21 cellular contexts compared by ENCODE assay signal in the genomic region with DNA sequence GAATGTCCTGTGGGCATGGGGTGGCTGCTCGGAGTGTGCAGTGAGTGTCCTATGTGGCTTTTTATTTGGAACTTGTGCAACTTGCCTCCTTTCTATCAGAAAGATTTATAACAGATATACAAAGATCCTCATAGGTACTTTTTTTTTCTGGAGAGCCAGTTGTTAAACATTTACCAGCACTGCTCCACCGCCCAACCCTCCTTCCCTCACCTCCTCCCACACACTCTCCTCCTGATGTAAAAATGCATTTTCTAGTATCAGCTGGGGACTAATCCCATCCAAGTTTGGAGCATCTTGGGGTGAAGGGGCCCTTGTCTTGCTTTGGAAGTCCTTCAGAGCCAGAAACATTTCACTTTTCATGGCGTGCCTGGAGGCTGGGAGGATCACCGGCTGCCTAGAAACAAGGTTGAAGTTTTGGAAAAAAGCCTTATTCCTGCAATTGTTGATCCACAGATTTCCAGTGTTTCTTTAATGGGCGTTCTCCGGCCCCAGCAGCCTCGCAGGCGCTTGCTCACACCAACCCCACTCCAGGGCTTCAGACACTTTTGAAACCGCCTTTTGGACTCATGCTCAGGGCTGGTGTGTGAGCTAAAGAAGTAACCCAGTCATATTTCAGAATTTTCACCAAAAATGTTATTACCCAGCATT.
DNase-seq lines count a peak whose midpoint lies in the region; ATAC-seq and TF ChIP-seq lines count a peak whose summit lies in the region.
"Had no signal": no experiment of that assay in that cellular context is flagged by ENCODE, and none has a peak within 500 bp of the region (broad histone marks: within the 10 kb centered on the region; RNA-seq: fewer than 3 reads in every experiment).

No MANE protein-coding gene starts in this region.

- no peaks in the 10 kb centered on the region for H3K9me2 ChIP-seq in hepatocyte (replicated peaks; ENCODE audit: insufficient read depth)
- H3K9me2 ChIP-seq in OCI-LY7 (ENCODE audit: insufficient read depth, low read length): no peaks in the 10 kb centered on the region

- H3K27ac ChIP-seq in heart right ventricle (no peak overlapping the region), hepatocyte (peak overlapping the region; percentile 69), smooth muscle cell (ENCODE audit: low read depth) (no peak overlapping the region), OCI-LY7 (ENCODE audit: low read depth, low read length, poor library complexity, severe bottlenecking) (no peak overlapping the region)
- H3K27ac ChIP-seq: neutrophil, sigmoid colon, upper lobe of right lung had no signal

- H3K4me3 ChIP-seq in heart right ventricle: no peak overlapping the region
- H3K4me3 ChIP-seq in hepatocyte: no peak overlapping the region
- H3K4me3 ChIP-seq in mucosa of descending colon: no peak overlapping the region
- no peak overlapping the region for H3K4me3 ChIP-seq in smooth muscle cell
- no peak overlapping the region for H3K4me3 ChIP-seq in OCI-LY7 (ENCODE audit: low read depth, low read length, poor library complexity, severe bottlenecking)
- H3K4me3 ChIP-seq: GM12878, sigmoid colon, SK-N-MC, upper lobe of right lung had no signal

- H3K9ac ChIP-seq in smooth muscle cell (ENCODE audit: low read depth): no peak overlapping the region

- CTCF ChIA-PET in OCI-LY7 (lab: Charles Lee; ENCODE audit: unreplicated experiment): no interaction called here

- peak in 5 of 8 donors; percentile 27 to 56 (median 50) for ATAC-seq in heart right ventricle
- no peak for ATAC-seq in Right ventricle myocardium inferior
- peak; percentile 60 for ATAC-seq in mucosa of descending colon
- ATAC-seq: GM12878 had no signal

- peak overlapping the region; percentile 66 for H3K4me2 ChIP-seq in hepatocyte
- peak overlapping the region; percentile 34 for H3K4me2 ChIP-seq in smooth muscle cell
- H3K4me2 ChIP-seq in OCI-LY7 (ENCODE audit: low read length): no peak overlapping the region

- in situ Hi-C loops in G401 (cut with HindIII; ENCODE audit: low sequenced_read_pairs): no loop called here

- no peak for DNase-seq in heart right ventricle
- no peak for DNase-seq in Right ventricle myocardium inferior (ENCODE audit: missing footprints)
- peak; percentile 48 for DNase-seq in hepatocyte (ENCODE audit: low spot score)
- peak in 1 of 3 donors; percentile 32 for DNase-seq in mucosa of descending colon
- DNase-seq in smooth muscle cell (lab: John Stamatoyannopoulos, UW; ENCODE audit: unreplicated experiment): no peak
- DNase-seq in OCI-LY7 (ENCODE audit: low spot score): no peak
- no peak for DNase-seq in Kasumi-1 (lab: John Stamatoyannopoulos, UW)
- DNase-seq in G401 (ENCODE audit: low spot score): no peak
- DNase-seq: activated B cell treated with CpG ODN at 0.5 μM for 24 hours; activated CD4-positive, alpha-beta T cell treated with anti-CD3 and anti-CD28 coated beads, Interleukin-2, amount 50 U/mL, for 48 hours; activated CD8-positive, alpha-beta memory T cell treated with anti-CD3 and anti-CD28 coated beads, Interleukin-2, amount 50 U/mL, for 48 hours; AML-193; cortex of kidney; DMS79 treated with DMSO at 0.1 percent for 48 hours; NCI-H1417 treated with DMSO at 0.1 percent for 48 hours; NCI-H524 treated with DMSO at 0.1 percent for 48 hours; sigmoid colon; upper lobe of right lung had no signal

- peaks cover 0 to 21% (median 3%) of the 10 kb centered on the region in 9 donors for H3K4me1 ChIP-seq in heart right ventricle
- H3K4me1 ChIP-seq in hepatocyte (ENCODE audit: insufficient read depth): peaks cover 20% of the 10 kb centered on the region
- peaks cover 12% of the 10 kb centered on the region for H3K4me1 ChIP-seq in mucosa of descending colon (ENCODE audit: low read depth)
- H3K4me1 ChIP-seq in smooth muscle cell (ENCODE audit: low read depth): peaks cover 4% of the 10 kb centered on the region
- H3K4me1 ChIP-seq in OCI-LY7 (ENCODE audit: insufficient read depth, low read length, poor library complexity, severe bottlenecking): no peaks in the 10 kb centered on the region
- H3K4me1 ChIP-seq: upper lobe of right lung had no signal

- 75% methylated on average over 9 of the region's 9 CpGs for WGBS in heart right ventricle, 2 donors
- WGBS in hepatocyte (ENCODE audit: low lambda C conversion rate, missing lambda C conversion rate): 63% methylated on average over 9 of the region's 9 CpGs
- 62% methylated on average over 9 of the region's 9 CpGs for WGBS in smooth muscle cell (ENCODE audit: low lambda C conversion rate)

- no TSS peak for BruUV-seq in OCI-LY7 (replicated peaks; lab: Mats Ljungman, UMichigan)

- H3K9me3 ChIP-seq in heart right ventricle: no peaks in the 10 kb centered on the region
- H3K9me3 ChIP-seq in hepatocyte (ENCODE audit: low read depth): no peaks in the 10 kb centered on the region
- no peaks in the 10 kb centered on the region for H3K9me3 ChIP-seq in mucosa of descending colon
- no peaks in the 10 kb centered on the region for H3K9me3 ChIP-seq in smooth muscle cell (replicated peaks; ENCODE audit: low read depth)
- no peaks in the 10 kb centered on the region for H3K9me3 ChIP-seq in OCI-LY7 (ENCODE audit: low read length)
- H3K9me3 ChIP-seq: neutrophil, sigmoid colon, upper lobe of right lung had no signal

- no peaks in the 10 kb centered on the region for H3K79me2 ChIP-seq in hepatocyte
- no peaks in the 10 kb centered on the region for H3K79me2 ChIP-seq in smooth muscle cell (ENCODE audit: low read depth)
- no peaks in the 10 kb centered on the region for H3K79me2 ChIP-seq in OCI-LY7 (ENCODE audit: insufficient read depth, low read depth, low read length)

- no peak for TF ChIP-seq CTCF in heart right ventricle (IDR thresholded peaks at IDR 0.05)
- no peak for TF ChIP-seq CTCF in hepatocyte (IDR thresholded peaks at IDR 0.05; ENCODE audit: poor library complexity)
- no peak for TF ChIP-seq CTCF in mucosa of descending colon (IDR thresholded peaks at IDR 0.05)
- no peak for TF ChIP-seq CTCF in smooth muscle cell (IDR thresholded peaks at IDR 0.05; ENCODE audit: borderline replicate concordance, insufficient read depth, poor library complexity, severe bottlenecking)
- TF ChIP-seq CTCF in OCI-LY7 (conservative IDR thresholded peaks at IDR 0.05; ENCODE audit: low read length): no peak

- H3F3A ChIP-seq in smooth muscle cell (ENCODE audit: low read depth): no peaks in the 10 kb centered on the region

- no peaks in the 10 kb centered on the region for H4K20me1 ChIP-seq in hepatocyte (ENCODE audit: insufficient read depth, poor library complexity, severe bottlenecking)
- no peaks in the 10 kb centered on the region for H4K20me1 ChIP-seq in smooth muscle cell (ENCODE audit: low read depth)
- H4K20me1 ChIP-seq in OCI-LY7 (ENCODE audit: insufficient read depth, low read length): no peaks in the 10 kb centered on the region

- intact Hi-C loops in heart right ventricle (cut with DNase I): no loop called here
- intact Hi-C loops in Right ventricle myocardium inferior (cut with DNase I): no loop called here
- intact Hi-C loops in mucosa of descending colon (cut with DNase I, micrococcal nuclease): no loop called here
- intact Hi-C loops in OCI-LY7 (cut with micrococcal nuclease; ENCODE audit: unreplicated experiment): no loop called here

- POLR2A ChIA-PET in OCI-LY7 (lab: Charles Lee): no interaction called here

- H3K27me3 ChIP-seq in heart right ventricle (no peaks in the 10 kb centered on the region), hepatocyte (no peaks in the 10 kb centered on the region), smooth muscle cell (ENCODE audit: low read depth) (no peaks in the 10 kb centered on the region)
- H3K27me3 ChIP-seq: neutrophil, sigmoid colon, upper lobe of right lung had no signal

- H2AFZ ChIP-seq in hepatocyte (no peak overlapping the region), smooth muscle cell (ENCODE audit: low read depth) (no peak overlapping the region), OCI-LY7 (ENCODE audit: low read length) (no peak overlapping the region)

- no peaks in the 10 kb centered on the region for H3K36me3 ChIP-seq in heart right ventricle
- H3K36me3 ChIP-seq in hepatocyte (replicated peaks; ENCODE audit: insufficient read depth, low read depth): no peaks in the 10 kb centered on the region
- H3K36me3 ChIP-seq in mucosa of descending colon (ENCODE audit: low read depth): no peaks in the 10 kb centered on the region
- no peaks in the 10 kb centered on the region for H3K36me3 ChIP-seq in smooth muscle cell (ENCODE audit: low read depth)
- H3K36me3 ChIP-seq in OCI-LY7 (ENCODE audit: insufficient read depth, low read length): no peaks in the 10 kb centered on the region
- H3K36me3 ChIP-seq: neutrophil, sigmoid colon, upper lobe of right lung had no signal
